ENCODE assay signal across 26 cellular contexts in the genomic region with DNA sequence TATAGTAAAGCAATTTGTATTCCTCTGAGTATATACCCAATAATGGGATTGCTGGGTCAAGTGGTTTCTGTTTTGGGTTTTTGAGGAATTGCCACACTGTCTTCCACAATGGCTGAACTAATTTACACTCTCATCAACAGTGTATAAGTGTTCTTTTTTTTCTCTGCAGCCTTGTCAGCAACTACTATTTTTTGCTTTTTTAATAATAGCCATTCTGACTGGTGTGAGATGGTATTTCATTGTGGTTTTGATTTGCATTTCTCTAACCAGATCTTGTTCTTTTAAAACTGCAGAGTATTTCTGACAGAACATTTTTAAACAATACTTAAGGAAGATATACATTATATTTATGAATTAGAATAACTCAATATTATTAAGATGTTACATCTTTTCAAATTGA.
"Had no signal": no experiment of that assay in that cellular context is flagged by ENCODE, and none has a peak within 500 bp of the region (broad histone marks: within the 10 kb centered on the region; RNA-seq: fewer than 3 reads in every experiment).

No MANE protein-coding gene starts in this region.

- H3K4me2 ChIP-seq: hepatocyte had no signal

- H3K27me3 ChIP-seq: colonic mucosa, esophagus squamous epithelium, gastrocnemius medialis, heart left ventricle, hepatocyte, left lung had no signal

- H3K27ac Mint-ChIP-seq: dendritic cell treated with granulocyte-macrophage colony-stimulating factor and Interleukin-4, amounts not matched to agents 40 ng/mL and 50 ng/mL, for 4 days; effector memory CD8-positive, alpha-beta T cell; endodermal cell; immature natural killer cell; mesothelial cell of epicardium; naive thymus-derived CD4-positive, alpha-beta T cell had no signal

- H3K9me3 ChIP-seq: colonic mucosa, esophagus squamous epithelium, gastrocnemius medialis had no signal

- H3K4me3 ChIP-seq: colonic mucosa, esophagus squamous epithelium, gastrocnemius medialis, heart left ventricle, hepatocyte, left lung, lower lobe of right lung, mucosa of descending colon had no signal

- H3K36me3 ChIP-seq: colonic mucosa, esophagus squamous epithelium, gastrocnemius medialis, heart left ventricle, left lung, lower lobe of right lung had no signal

- H3K4me3 Mint-ChIP-seq: dendritic cell treated with granulocyte-macrophage colony-stimulating factor and Interleukin-4, amounts not matched to agents 40 ng/mL and 50 ng/mL, for 4 days; effector memory CD8-positive, alpha-beta T cell; endodermal cell; immature natural killer cell; mesothelial cell of epicardium; naive thymus-derived CD4-positive, alpha-beta T cell had no signal

- H3K27me3 Mint-ChIP-seq: dendritic cell treated with granulocyte-macrophage colony-stimulating factor and Interleukin-4, amounts not matched to agents 40 ng/mL and 50 ng/mL, for 4 days; effector memory CD8-positive, alpha-beta T cell; naive thymus-derived CD4-positive, alpha-beta T cell had no signal

- H3K4me1 ChIP-seq: colonic mucosa, esophagus squamous epithelium, gastrocnemius medialis, heart left ventricle, left lung, lower lobe of right lung had no signal

- H3K36me3 Mint-ChIP-seq: immature natural killer cell; naive thymus-derived CD4-positive, alpha-beta T cell had no signal

- H3K4me1 Mint-ChIP-seq: immature natural killer cell; mesothelial cell of epicardium; naive thymus-derived CD4-positive, alpha-beta T cell had no signal

- DNase-seq: colonic mucosa; cortex of kidney; effector CD8-positive, alpha-beta T cell; effector memory CD8-positive, alpha-beta T cell; endodermal cell; erythroblast; esophagus squamous epithelium; foreskin fibroblast; foreskin melanocyte; gastrocnemius medialis; heart left ventricle; hypothalamus; immature natural killer cell; islet precursor cell; left cardiac atrium; left lung; left ventricle myocardium superior; lower lobe of right lung; mesenchymal stem cell; mucosa of descending colon; naive thymus-derived CD4-positive, alpha-beta T cell had no signal

- H3K27ac ChIP-seq: colonic mucosa, epithelial cell of prostate, esophagus squamous epithelium, gastrocnemius medialis, heart left ventricle, hepatocyte, left lung, lower lobe of right lung had no signal

- H2AFZ ChIP-seq: hepatocyte had no signal

- H3K79me2 ChIP-seq: hepatocyte had no signal

- ATAC-seq: effector memory CD8-positive, alpha-beta T cell; esophagus mucosa; gastrocnemius medialis; heart left ventricle; left cardiac atrium; left lung; left ventricle myocardium superior; lower lobe of right lung; mucosa of descending colon; naive thymus-derived CD4-positive, alpha-beta T cell had no signal
